Comparison of ENCODE assay signal across 16 cellular contexts in the genomic region with DNA sequence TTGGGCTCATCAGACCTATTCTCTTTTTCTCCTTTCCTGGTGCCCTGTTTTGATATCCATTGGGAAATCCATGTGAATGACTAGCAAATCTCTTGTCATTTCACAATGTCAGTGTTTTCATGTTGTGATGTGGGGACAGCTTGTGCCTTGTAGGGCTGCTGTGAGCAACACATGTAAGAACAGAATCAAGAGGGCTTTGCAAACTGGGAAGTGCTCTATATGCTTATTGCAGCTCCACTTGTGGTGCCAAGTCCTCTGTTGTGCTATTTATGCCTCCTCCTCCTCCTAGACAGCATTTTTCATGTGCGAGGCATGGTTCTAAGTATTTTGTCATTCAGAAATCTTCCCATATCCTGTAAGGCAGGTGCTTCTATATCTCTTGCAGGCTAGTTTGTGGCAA.
"Had no signal": no experiment of that assay in that cellular context is flagged by ENCODE, and none has a peak within 500 bp of the region (broad histone marks: within the 10 kb centered on the region; RNA-seq: fewer than 3 reads in every experiment).

No MANE protein-coding gene starts in this region.

- H3K36me3 Mint-ChIP-seq: activated naive CD8-positive, alpha-beta T cell; T-cell had no signal

- H3K9me3 Mint-ChIP-seq: activated B cell treated with CpG ODN at 0.5 μM for 24 hours; activated CD8-positive, alpha-beta T cell treated with anti-CD3 and anti-CD28 coated beads for 36 hours; activated T-cell treated with anti-CD3 and anti-CD28 coated beads, Interleukin-2, amount 50 U/mL, for 4 hours; activated T-helper 17 cell treated with anti-CD3 and anti-CD28 coated beads, Interleukin-2, amount 50 U/mL, for 72 hours; dendritic cell treated with granulocyte-macrophage colony-stimulating factor and Interleukin-4, amounts not matched to agents 40 ng/mL and 50 ng/mL, for 4 days; effector memory CD8-positive, alpha-beta T cell; T-cell; T-helper 1 cell treated with Interleukin-12 subunit alpha and Interleukin-12 subunit beta and Interleukin-4 antibody, amounts not matched to agents 30 μg/mL and 1 μg/mL, for 36 hours had no signal

- H3K4me3 Mint-ChIP-seq: activated B cell treated with CpG ODN at 0.5 μM for 24 hours; activated CD8-positive, alpha-beta T cell treated with anti-CD3 and anti-CD28 coated beads for 36 hours; activated naive CD8-positive, alpha-beta T cell; activated T-cell treated with anti-CD3 and anti-CD28 coated beads, Interleukin-2, amount 50 U/mL, for 4 hours; activated T-helper 17 cell treated with anti-CD3 and anti-CD28 coated beads, Interleukin-2, amount 50 U/mL, for 72 hours; dendritic cell treated with granulocyte-macrophage colony-stimulating factor and Interleukin-4, amounts not matched to agents 40 ng/mL and 50 ng/mL, for 4 days; effector memory CD8-positive, alpha-beta T cell; T-cell; T-helper 1 cell treated with Interleukin-12 subunit alpha and Interleukin-12 subunit beta and Interleukin-4 antibody, amounts not matched to agents 30 μg/mL and 1 μg/mL, for 36 hours had no signal

- H3K4me1 ChIP-seq: colonic mucosa, foreskin keratinocyte, gastrocnemius medialis had no signal

- H3K9me3 ChIP-seq: colonic mucosa, esophagus muscularis mucosa, gastrocnemius medialis, heart left ventricle had no signal

- H3K27ac Mint-ChIP-seq: activated B cell treated with CpG ODN at 0.5 μM for 24 hours; activated CD8-positive, alpha-beta T cell treated with anti-CD3 and anti-CD28 coated beads for 36 hours; activated naive CD8-positive, alpha-beta T cell; activated T-helper 17 cell treated with anti-CD3 and anti-CD28 coated beads, Interleukin-2, amount 50 U/mL, for 72 hours; dendritic cell treated with granulocyte-macrophage colony-stimulating factor and Interleukin-4, amounts not matched to agents 40 ng/mL and 50 ng/mL, for 4 days; effector memory CD8-positive, alpha-beta T cell; T-cell; T-helper 1 cell treated with Interleukin-12 subunit alpha and Interleukin-12 subunit beta and Interleukin-4 antibody, amounts not matched to agents 30 μg/mL and 1 μg/mL, for 36 hours had no signal

- H3K4me3 ChIP-seq: colonic mucosa, esophagus muscularis mucosa, gastrocnemius medialis, heart left ventricle had no signal

- H3K27me3 ChIP-seq: brain microvascular endothelial cell, colonic mucosa, esophagus muscularis mucosa, gastrocnemius medialis, heart left ventricle had no signal

- H3K27ac ChIP-seq: brain microvascular endothelial cell, colonic mucosa, esophagus muscularis mucosa, foreskin keratinocyte, gastrocnemius medialis, heart left ventricle, WERI-Rb-1 had no signal

- H3K4me1 Mint-ChIP-seq: T-cell had no signal

- H3K36me3 ChIP-seq: brain microvascular endothelial cell, colonic mucosa, esophagus muscularis mucosa, gastrocnemius medialis, heart left ventricle, WERI-Rb-1 had no signal
